ENCODE assay signal across 1 cellular context in genomic region chr9:23851024-23851629, GRCh38.
TF ChIP-seq lines count a peak whose summit lies in the region.

No MANE protein-coding gene starts in this region.

TF ChIP-seq in IMR-90, 13 proteins besides CTCF, POLR2A, EP300 and RAD21 (continued from another document):
- no peak for TF ChIP-seq ELK1 (IDR thresholded peaks at IDR 0.05; ENCODE audit: borderline replicate concordance, low read depth, low read length)
